ENCODE assay signal across 8 cellular contexts in genomic region chr4:8580321-8581093, GRCh38. TPM values are rescaled to one million over a fixed set of nuclear protein-coding genes. Genes with fewer than 3 reads are reported as not detected.
DNase-seq lines count a peak whose midpoint lies in the region; ATAC-seq and TF ChIP-seq lines count a peak whose summit lies in the region.

Gene GPR78, plus strand, starts transcription at chr4:8580392. Its CDS starts 591 bp downstream, at chr4:8580983.

- POLR2A ChIA-PET in WTC11 (lab: Charles Lee), result interaction anchor here (0.9 kb wide), 1 partner anchor 20 kb away, joined by 4 read pairs; no protein-coding TSS in a partner anchor

- H3K4me3 Mint-ChIP-seq in WTC11, result peak within 1 kb of the TSS; percentile 62

- intact Hi-C loops in posterior vena cava (cut with DNase I), result loop anchor here in 1 of 2 donors (5.0 kb wide), 1 partner anchor 778 kb away; no protein-coding TSS in a partner anchor

- no peaks in the 10 kb centered on the region for H3K36me3 Mint-ChIP-seq in WTC11

- peaks cover 36% of the 10 kb centered on the region for H3K4me1 Mint-ChIP-seq in WTC11

- no peaks in the 10 kb centered on the region for H3K9me3 Mint-ChIP-seq in WTC11

- peaks cover 52% of the 10 kb centered on the region for H3K27me3 Mint-ChIP-seq in WTC11 (ENCODE audit: low read depth)

- peak within 1 kb of the TSS; percentile 68; the same call in 1 of the 2 replicates for H3K27ac Mint-ChIP-seq in WTC11

- TF ChIP-seq CTCF in WTC11 (IDR thresholded peaks at IDR 0.05), result no peak

- DNase-seq in WTC11 (ENCODE audit: low spot score) (peak; percentile 97), germinal center (ENCODE audit: low spot score) (peak; percentile 31), posterior vena cava (ENCODE audit: low spot score) (peak; percentile 87), foreskin melanocyte (no peak)

- CTCF ChIA-PET in WTC11 (lab: Charles Lee), result interaction anchor here (0.5 to 1.8 kb wide), 10 partner anchors 9 to 494 kb away, joined by 3 to 16 read pairs (median 3); partner anchors contain the start of gene CPZ

- peak; percentile 50 for ATAC-seq in HG02885 (IDR thresholded peaks at IDR 0.05; ENCODE audit: poor library complexity, unreplicated experiment)
- ATAC-seq in WTC11, result peak; percentile 92
- ATAC-seq in GM21526 (IDR thresholded peaks at IDR 0.05; ENCODE audit: low FRiP score, unreplicated experiment), result no peak
- ATAC-seq in GM21360 (IDR thresholded peaks at IDR 0.05; ENCODE audit: unreplicated experiment), result no peak
- no peak for ATAC-seq in GM18502 (IDR thresholded peaks at IDR 0.05; ENCODE audit: poor library complexity, unreplicated experiment)

TF ChIP-seq in WTC11, 78 proteins besides CTCF, POLR2A, EP300 and RAD21 (continues in another document):
- TF ChIP-seq KAT7 (CRISPR knock-in tag; IDR thresholded peaks at IDR 0.05; ENCODE audit: borderline replicate concordance) (peak; percentile 88; the same call in 1 of the 2 replicates), GTF2I (CRISPR knock-in tag; conservative IDR thresholded peaks at IDR 0.05) (no peak), TEAD4 (CRISPR knock-in tag; IDR thresholded peaks at IDR 0.05) (peak; percentile 95), HMGA2 (CRISPR knock-in tag; IDR thresholded peaks at IDR 0.05) (no peak), CBFB (CRISPR knock-in tag; IDR thresholded peaks at IDR 0.05; ENCODE audit: low read depth) (peak; percentile 98), NFYB (CRISPR knock-in tag; conservative IDR thresholded peaks at IDR 0.05; ENCODE audit: low read depth) (peak; percentile 59), AFF4 (CRISPR knock-in tag; IDR thresholded peaks at IDR 0.05; ENCODE audit: borderline replicate concordance) (no peak; the same call in 1 of the 2 replicates), ATF1 (CRISPR knock-in tag; IDR thresholded peaks at IDR 0.05) (peak; percentile 93), ZNF232 (CRISPR knock-in tag; IDR thresholded peaks at IDR 0.05) (peak; percentile 98), E2F1 (CRISPR knock-in tag; IDR thresholded peaks at IDR 0.05) (peak; percentile 98), MAX (CRISPR knock-in tag; IDR thresholded peaks at IDR 0.05) (peak; percentile 83), ERG (CRISPR knock-in tag; IDR thresholded peaks at IDR 0.05) (no peak), SMAD3 (CRISPR knock-in tag; IDR thresholded peaks at IDR 0.05; ENCODE audit: borderline replicate concordance) (peak; percentile 97), FOXJ3 (CRISPR knock-in tag; IDR thresholded peaks at IDR 0.05; ENCODE audit: borderline replicate concordance) (no peak), NR1H2 (CRISPR knock-in tag; IDR thresholded peaks at IDR 0.05) (peak; percentile 77), SMAD4 (CRISPR knock-in tag; IDR thresholded peaks at IDR 0.05) (peak; percentile 90; the same call in 1 of the 2 replicates), ATF6 (CRISPR knock-in tag; IDR thresholded peaks at IDR 0.05) (no peak), PREB (CRISPR knock-in tag; IDR thresholded peaks at IDR 0.05; ENCODE audit: borderline replicate concordance) (no peak; the same call in 1 of the 2 replicates), ZNF281 (CRISPR knock-in tag; IDR thresholded peaks at IDR 0.05) (peak; percentile 97)

RNA-seq across cellular contexts. Expression of gene GPR78, which starts in this region (rescaled TPM):
- total RNA-seq in WTC11 (2021), result 2.3 to 5.7 TPM (median 2.7 TPM) in 3 replicates
- under 1 TPM; 0.09 to 0.10 TPM for total RNA-seq in posterior vena cava

Comparison
In these comparisons a context has a peak if more than half of its experiments do, and no peak if none do; other contexts are left out.
1. Peak in DNase-seq in posterior vena cava; RNA of the gene not detected or under 1 TPM.
2. ATAC-seq: peak in HG02885 (single experiment) and WTC11 (single experiment); none in GM21526 (single experiment), GM21360 (single experiment) and GM18502 (single experiment).